In the genomic region with DNA sequence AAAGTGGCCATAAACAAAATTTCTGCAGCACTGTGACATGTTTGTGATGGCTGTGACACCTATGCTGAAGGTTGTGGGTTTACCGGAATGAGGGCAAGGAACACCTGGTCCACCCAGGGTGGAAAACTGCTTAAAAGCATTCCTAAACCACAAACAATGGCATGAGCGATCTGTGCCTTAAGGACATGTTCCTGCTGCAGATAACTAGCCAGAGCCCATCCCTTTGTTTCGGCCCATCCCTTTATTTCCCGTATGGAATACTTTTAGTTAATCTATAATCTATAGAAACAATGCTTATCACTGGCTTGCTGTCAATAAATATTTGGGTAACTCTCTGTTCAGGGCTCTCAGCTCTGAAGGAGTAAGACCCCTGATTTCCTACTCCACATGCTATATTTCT, we compare ENCODE assay signal across 11 cellular contexts. TPM values are rescaled to one million over a fixed set of nuclear protein-coding genes. Genes with fewer than 3 reads are reported as not detected.
"Had no signal": no experiment of that assay in that cellular context is flagged by ENCODE, and none has a peak within 500 bp of the region (broad histone marks: within the 10 kb centered on the region; RNA-seq: fewer than 3 reads in every experiment).

No MANE protein-coding gene starts in this region.

RNA-seq across cellular contexts. Expression of a gene that starts 12.1 kb away (rescaled TPM):
- total RNA-seq: OCI-LY7, PC-3, PC-9, Peyer's patch, Right ventricle myocardium inferior, Right ventricle myocardium superior, RPMI7951, SJCRH30, SJSA1, SK-MEL-5 had no signal
- polyA plus RNA-seq: SK-N-SH had no signal

RNA-seq across cellular contexts. Expression of a gene that starts 56.8 kb away (rescaled TPM):
- total RNA-seq: OCI-LY7, Right ventricle myocardium inferior, Right ventricle myocardium superior, RPMI7951, SJSA1 had no signal
